ENCODE assay signal across 22 cellular contexts in genomic region chr1:230278871-230279582, GRCh38.
DNase-seq lines count a peak whose midpoint lies in the region; ATAC-seq and TF ChIP-seq lines count a peak whose summit lies in the region.
"Had no signal": no experiment of that assay in that cellular context is flagged by ENCODE, and none has a peak within 500 bp of the region (broad histone marks: within the 10 kb centered on the region; RNA-seq: fewer than 3 reads in every experiment).

No MANE protein-coding gene starts in this region.

- CTCF ChIA-PET in activated CD4-positive, alpha-beta T cell treated with anti-CD3 and anti-CD28 coated beads, Interleukin-2, amount 10 ng/mL, durations not matched to agents 7 days and 5 days (lab: Charles Lee), result interaction anchor here (0.5 kb wide), 1 partner anchor 829 kb away, joined by 4 read pairs; no protein-coding TSS in a partner anchor
- CTCF ChIA-PET in activated CD8-positive, alpha-beta T cell treated with anti-CD3 and anti-CD28 coated beads, Interleukin-2, amount 10 ng/mL, durations not matched to agents 7 days and 5 days (lab: Charles Lee), result interaction anchor here (1.0 to 1.9 kb wide), 4 partner anchors 9 to 159 kb away, joined by 3 to 5 read pairs (median 4); no protein-coding TSS in a partner anchor
- CTCF ChIA-PET in Calu3 (lab: Charles Lee), result no interaction called here

- H3K4me3 ChIP-seq in GM23338, result no peak overlapping the region
- H3K4me3 ChIP-seq: A549, adrenal gland had no signal

- no TSS peak for BruUV-seq in Calu3 (replicated peaks; lab: Mats Ljungman, UMichigan)

- no peaks in the 10 kb centered on the region for H3K9me2 ChIP-seq in GM23338 (ENCODE audit: insufficient read depth)

- H3K36me3 ChIP-seq in GM23338 (ENCODE audit: insufficient read depth), result peaks cover 14% of the 10 kb centered on the region

- H3F3A ChIP-seq in GM23338 (replicated peaks; ENCODE audit: low read depth), result peaks cover 18% of the 10 kb centered on the region

- POLR2A ChIA-PET in activated CD4-positive, alpha-beta T cell treated with anti-CD3 and anti-CD28 coated beads, Interleukin-2, amount 10 ng/mL, durations not matched to agents 7 days and 5 days (lab: Charles Lee), result no interaction called here
- POLR2A ChIA-PET in activated CD8-positive, alpha-beta T cell treated with anti-CD3 and anti-CD28 coated beads, Interleukin-2, amount 10 ng/mL, durations not matched to agents 7 days and 5 days (lab: Charles Lee), result no interaction called here

- peak overlapping the region; percentile 48 for H3K27ac Mint-ChIP-seq in activated CD4-positive, alpha-beta T cell treated with anti-CD3 and anti-CD28 coated beads, Interleukin-2, amount 10 ng/mL, durations not matched to agents 7 days and 5 days
- 0 out of 2 replicates have a peak overlapping the region, but pooled peaks have one; percentile 8 for H3K27ac Mint-ChIP-seq in GM23338
- H3K27ac Mint-ChIP-seq in activated CD8-positive, alpha-beta T cell treated with anti-CD3 and anti-CD28 coated beads, Interleukin-2, amount 10 ng/mL, durations not matched to agents 7 days and 5 days, result peak overlapping the region; percentile 58
- H3K27ac Mint-ChIP-seq in nephron progenitor cell, result peak overlapping the region; percentile 61
- no peak overlapping the region for H3K27ac Mint-ChIP-seq in Calu3 (ENCODE audit: unreplicated experiment)
- H3K27ac Mint-ChIP-seq: activated T-cell treated with anti-CD3 and anti-CD28 coated beads, Interleukin-2, amount 50 U/mL, for 72 hours; natural killer cell had no signal

- ATAC-seq in GM23338 (no peak), GM21619 (IDR thresholded peaks at IDR 0.05; ENCODE audit: unreplicated experiment) (no peak)
- no peak for ATAC-seq in activated CD8-positive, alpha-beta T cell treated with anti-CD3 and anti-CD28 coated beads, Interleukin-2, amount 10 ng/mL, durations not matched to agents 7 days and 5 days
- ATAC-seq: A549; activated T-cell treated with anti-CD3 and anti-CD28 coated beads, Interleukin-2, amount 50 U/mL, for 72 hours; natural killer cell had no signal

- H3K4me1 Mint-ChIP-seq in activated CD4-positive, alpha-beta T cell treated with anti-CD3 and anti-CD28 coated beads, Interleukin-2, amount 10 ng/mL, durations not matched to agents 7 days and 5 days, result peaks cover 55% of the 10 kb centered on the region
- H3K4me1 Mint-ChIP-seq in GM23338 (peaks cover 37% of the 10 kb centered on the region), nephron progenitor cell (peaks cover 22% of the 10 kb centered on the region), Calu3 (ENCODE audit: low read depth, unreplicated experiment) (no peaks in the 10 kb centered on the region)
- peaks cover 57% of the 10 kb centered on the region for H3K4me1 Mint-ChIP-seq in activated CD8-positive, alpha-beta T cell treated with anti-CD3 and anti-CD28 coated beads, Interleukin-2, amount 10 ng/mL, durations not matched to agents 7 days and 5 days (ENCODE audit: low read depth)

- TF ChIP-seq CTCF in GM23338 (conservative IDR thresholded peaks at IDR 0.05; ENCODE audit: low read depth in 2 of 2) (no peak), nephron progenitor cell (IDR thresholded peaks at IDR 0.05) (no peak), Calu3 (IDR thresholded peaks at IDR 0.05; ENCODE audit: unreplicated experiment) (no peak)

- H4K20me1 ChIP-seq in GM23338 (replicated peaks; ENCODE audit: insufficient read depth), result no peaks in the 10 kb centered on the region; the same call in none of the 2 replicates

- intact Hi-C loops in Calu3 (cut with micrococcal nuclease; ENCODE audit: unreplicated experiment), result no loop called here

- no peaks in the 10 kb centered on the region for H3K27me3 Mint-ChIP-seq in activated CD4-positive, alpha-beta T cell treated with anti-CD3 and anti-CD28 coated beads, Interleukin-2, amount 10 ng/mL, durations not matched to agents 7 days and 5 days
- H3K27me3 Mint-ChIP-seq in GM23338 (ENCODE audit: insufficient read depth, low read depth, poor library complexity) (peaks cover 9% of the 10 kb centered on the region), nephron progenitor cell (ENCODE audit: low read depth, poor library complexity) (peaks cover 7% of the 10 kb centered on the region), Calu3 (ENCODE audit: unreplicated experiment) (no peaks in the 10 kb centered on the region)
- H3K27me3 Mint-ChIP-seq in activated CD8-positive, alpha-beta T cell treated with anti-CD3 and anti-CD28 coated beads, Interleukin-2, amount 10 ng/mL, durations not matched to agents 7 days and 5 days (ENCODE audit: low read depth), result no peaks in the 10 kb centered on the region

- no peaks in the 10 kb centered on the region for H3K27me3 ChIP-seq in GM23338 (ENCODE audit: insufficient read depth)
- H3K27me3 ChIP-seq: adrenal gland had no signal

- no peak overlapping the region for H3K4me2 ChIP-seq in GM23338
- H3K4me2 ChIP-seq: A549 had no signal

- no peak overlapping the region for H2AFZ ChIP-seq in GM23338
- H2AFZ ChIP-seq: parathyroid adenoma had no signal

- peaks cover 15% of the 10 kb centered on the region for H3K36me3 Mint-ChIP-seq in activated CD4-positive, alpha-beta T cell treated with anti-CD3 and anti-CD28 coated beads, Interleukin-2, amount 10 ng/mL, durations not matched to agents 7 days and 5 days (ENCODE audit: low read depth)
- H3K36me3 Mint-ChIP-seq in GM23338 (ENCODE audit: low read depth) (peaks cover 15% of the 10 kb centered on the region; the same call in 2 of the 3 replicates), nephron progenitor cell (ENCODE audit: low read depth) (peaks cover 35% of the 10 kb centered on the region), Calu3 (ENCODE audit: insufficient read depth, unreplicated experiment) (peaks cover 13% of the 10 kb centered on the region)
- peaks cover 23% of the 10 kb centered on the region for H3K36me3 Mint-ChIP-seq in activated CD8-positive, alpha-beta T cell treated with anti-CD3 and anti-CD28 coated beads, Interleukin-2, amount 10 ng/mL, durations not matched to agents 7 days and 5 days (ENCODE audit: low read depth)
- H3K36me3 Mint-ChIP-seq: natural killer cell had no signal

- no peaks in the 10 kb centered on the region for H3K9me3 Mint-ChIP-seq in activated CD4-positive, alpha-beta T cell treated with anti-CD3 and anti-CD28 coated beads, Interleukin-2, amount 10 ng/mL, durations not matched to agents 7 days and 5 days
- no peaks in the 10 kb centered on the region for H3K9me3 Mint-ChIP-seq in GM23338
- no peaks in the 10 kb centered on the region for H3K9me3 Mint-ChIP-seq in activated CD8-positive, alpha-beta T cell treated with anti-CD3 and anti-CD28 coated beads, Interleukin-2, amount 10 ng/mL, durations not matched to agents 7 days and 5 days (ENCODE audit: insufficient read depth)
- no peaks in the 10 kb centered on the region for H3K9me3 Mint-ChIP-seq in nephron progenitor cell
- H3K9me3 Mint-ChIP-seq in Calu3 (ENCODE audit: low read depth, unreplicated experiment), result no peaks in the 10 kb centered on the region
- H3K9me3 Mint-ChIP-seq: activated T-cell treated with anti-CD3 and anti-CD28 coated beads, Interleukin-2, amount 50 U/mL, for 72 hours; natural killer cell had no signal

- H3K4me3 Mint-ChIP-seq in activated CD4-positive, alpha-beta T cell treated with anti-CD3 and anti-CD28 coated beads, Interleukin-2, amount 10 ng/mL, durations not matched to agents 7 days and 5 days, result no peak overlapping the region
- H3K4me3 Mint-ChIP-seq in GM23338, result no peak overlapping the region
- H3K4me3 Mint-ChIP-seq in activated CD8-positive, alpha-beta T cell treated with anti-CD3 and anti-CD28 coated beads, Interleukin-2, amount 10 ng/mL, durations not matched to agents 7 days and 5 days, result no peak overlapping the region
- H3K4me3 Mint-ChIP-seq in nephron progenitor cell, result no peak overlapping the region
- no peak overlapping the region for H3K4me3 Mint-ChIP-seq in Calu3 (ENCODE audit: low read depth, unreplicated experiment)
- H3K4me3 Mint-ChIP-seq: activated T-cell treated with anti-CD3 and anti-CD28 coated beads, Interleukin-2, amount 50 U/mL, for 72 hours; natural killer cell had no signal

- no peak for DNase-seq in activated CD4-positive, alpha-beta T cell treated with anti-CD3 and anti-CD28 coated beads, Interleukin-2, amount 10 ng/mL, durations not matched to agents 7 days and 5 days
- DNase-seq in activated CD4-positive, alpha-beta T cell treated with anti-CD3 and anti-CD28 coated beads, Interleukin-2, amount 50 U/mL, for 1 hour, result no peak
- DNase-seq in GM23338 (ENCODE audit: low spot score), result no peak
- DNase-seq in activated CD8-positive, alpha-beta T cell treated with anti-CD3 and anti-CD28 coated beads, Interleukin-2, amount 10 ng/mL, durations not matched to agents 7 days and 5 days, result no peak
- DNase-seq in nephron progenitor cell, result no peak
- no peak for DNase-seq in Calu3
- no peak for DNase-seq in superior temporal gyrus (ENCODE audit: extremely low spot score)
- DNase-seq: activated T-cell treated with anti-CD3 and anti-CD28 coated beads, Interleukin-2, amount 50 U/mL, for 72 hours; C1 segment of cervical spinal cord; foreskin melanocyte; HCEC 1CT; hypothalamus; natural killer cell; NCI-H1694; NCI-H2227 treated with DMSO at 0.1 percent for 48 hours; stimulated activated CD4-positive, alpha-beta T cell treated with anti-CD3 and anti-CD28 coated beads, Interleukin-2, amount 100 ng/mL, for 48 hours; T-helper 9 cell had no signal

- H3K79me2 ChIP-seq in GM23338 (replicated peaks; ENCODE audit: insufficient read depth), result no peaks in the 10 kb centered on the region
- H3K79me2 ChIP-seq: parathyroid adenoma had no signal

- no peak overlapping the region for H3K27ac ChIP-seq in GM23338 (ENCODE audit: low read depth)
- H3K27ac ChIP-seq: A549, adrenal gland, epithelial cell of prostate, parathyroid adenoma had no signal

- peaks cover 15% of the 10 kb centered on the region for H3K4me1 ChIP-seq in GM23338 (ENCODE audit: insufficient read depth)
- H3K4me1 ChIP-seq: A549, adrenal gland, parathyroid adenoma had no signal

TF ChIP-seq in GM23338, 12 proteins besides CTCF, POLR2A, EP300 and RAD21 (continues in another document):
- no peak for TF ChIP-seq CREB1 (CRISPR knock-in tag; IDR thresholded peaks at IDR 0.05; ENCODE audit: low read depth)
- no peak for TF ChIP-seq EZH2phosphoT487 (IDR thresholded peaks at IDR 0.05; ENCODE audit: unreplicated experiment)
- TF ChIP-seq POLR2AphosphoS5 (IDR thresholded peaks at IDR 0.05; ENCODE audit: low read depth), result no peak
- TF ChIP-seq EZH2 (IDR thresholded peaks at IDR 0.05; ENCODE audit: low read depth, unreplicated experiment), result no peak
- no peak for TF ChIP-seq ZNF114 (CRISPR knock-in tag; IDR thresholded peaks at IDR 0.05)
- TF ChIP-seq STAT1 (IDR thresholded peaks at IDR 0.05; ENCODE audit: unreplicated experiment), result no peak
- TF ChIP-seq ETS1 (IDR thresholded peaks at IDR 0.05), result no peak
